1 cellular context compared by ENCODE assay signal in the genomic region with DNA sequence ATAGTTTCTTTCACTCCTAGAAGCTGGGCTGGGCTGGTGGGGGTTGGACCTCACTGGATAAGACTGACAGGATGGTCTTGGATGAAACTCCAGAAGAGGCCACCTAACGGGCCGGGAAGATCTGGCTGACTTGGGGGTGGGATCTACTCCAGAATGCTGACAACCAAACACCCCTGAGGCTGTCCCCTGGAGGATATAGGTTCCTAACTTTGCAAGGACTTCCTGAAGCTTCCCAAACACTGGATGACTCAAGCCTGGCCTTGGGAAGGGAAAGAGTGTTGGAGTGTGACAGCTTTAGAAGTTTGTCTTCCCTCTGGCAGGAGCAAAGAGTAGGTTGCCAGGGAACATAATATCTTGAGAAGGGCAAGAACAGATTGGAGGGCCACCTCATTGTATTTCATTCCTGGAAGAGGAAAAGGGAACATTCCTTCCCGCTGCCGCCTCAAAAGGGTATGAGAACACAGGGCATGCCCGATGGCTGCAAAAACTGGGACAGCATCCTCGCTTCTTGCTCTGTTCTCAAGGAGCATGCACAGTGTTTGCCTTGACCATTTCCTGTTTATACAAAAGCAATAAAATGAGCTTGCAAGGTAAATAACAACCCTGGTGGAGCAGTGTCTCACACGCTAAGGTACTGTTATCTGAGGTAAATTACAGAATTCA.
TF ChIP-seq lines count a peak whose summit lies in the region.

No MANE protein-coding gene starts in this region.

TF ChIP-seq in HepG2, 621 proteins besides CTCF, POLR2A, EP300 and RAD21 (continued from another document):
- TF ChIP-seq, protein P1, sequence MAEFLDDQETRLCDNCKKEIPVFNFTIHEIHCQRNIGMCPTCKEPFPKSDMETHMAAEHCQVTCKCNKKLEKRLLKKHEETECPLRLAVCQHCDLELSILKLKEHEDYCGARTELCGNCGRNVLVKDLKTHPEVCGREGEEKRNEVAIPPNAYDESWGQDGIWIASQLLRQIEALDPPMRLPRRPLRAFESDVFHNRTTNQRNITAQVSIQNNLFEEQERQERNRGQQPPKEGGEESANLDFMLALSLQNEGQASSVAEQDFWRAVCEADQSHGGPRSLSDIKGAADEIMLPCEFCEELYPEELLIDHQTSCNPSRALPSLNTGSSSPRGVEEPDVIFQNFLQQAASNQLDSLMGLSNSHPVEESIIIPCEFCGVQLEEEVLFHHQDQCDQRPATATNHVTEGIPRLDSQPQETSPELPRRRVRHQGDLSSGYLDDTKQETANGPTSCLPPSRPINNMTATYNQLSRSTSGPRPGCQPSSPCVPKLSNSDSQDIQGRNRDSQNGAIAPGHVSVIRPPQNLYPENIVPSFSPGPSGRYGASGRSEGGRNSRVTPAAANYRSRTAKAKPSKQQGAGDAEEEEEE (CRISPR knock-in tag; IDR thresholded peaks at IDR 0.05; ENCODE audit: borderline replicate concordance), result no peak
- TF ChIP-seq, protein P2, sequence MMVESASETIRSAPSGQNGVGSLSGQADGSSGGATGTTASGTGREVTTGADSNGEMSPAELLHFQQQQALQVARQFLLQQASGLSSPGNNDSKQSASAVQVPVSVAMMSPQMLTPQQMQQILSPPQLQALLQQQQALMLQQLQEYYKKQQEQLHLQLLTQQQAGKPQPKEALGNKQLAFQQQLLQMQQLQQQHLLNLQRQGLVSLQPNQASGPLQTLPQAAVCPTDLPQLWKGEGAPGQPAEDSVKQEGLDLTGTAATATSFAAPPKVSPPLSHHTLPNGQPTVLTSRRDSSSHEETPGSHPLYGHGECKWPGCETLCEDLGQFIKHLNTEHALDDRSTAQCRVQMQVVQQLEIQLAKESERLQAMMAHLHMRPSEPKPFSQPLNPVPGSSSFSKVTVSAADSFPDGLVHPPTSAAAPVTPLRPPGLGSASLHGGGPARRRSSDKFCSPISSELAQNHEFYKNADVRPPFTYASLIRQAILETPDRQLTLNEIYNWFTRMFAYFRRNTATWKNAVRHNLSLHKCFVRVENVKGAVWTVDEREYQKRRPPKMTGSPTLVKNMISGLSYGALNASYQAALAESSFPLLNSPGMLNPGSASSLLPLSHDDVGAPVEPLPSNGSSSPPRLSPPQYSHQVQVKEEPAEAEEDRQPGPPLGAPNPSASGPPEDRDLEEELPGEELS (CRISPR knock-in tag; IDR thresholded peaks at IDR 0.05), result 0 out of 2 replicates have a peak, but pooled peaks have one; percentile 14
- TF ChIP-seq KLF9 (CRISPR knock-in tag; IDR thresholded peaks at IDR 0.05; ENCODE audit: low read depth), result no peak
- TF ChIP-seq, protein P3, sequence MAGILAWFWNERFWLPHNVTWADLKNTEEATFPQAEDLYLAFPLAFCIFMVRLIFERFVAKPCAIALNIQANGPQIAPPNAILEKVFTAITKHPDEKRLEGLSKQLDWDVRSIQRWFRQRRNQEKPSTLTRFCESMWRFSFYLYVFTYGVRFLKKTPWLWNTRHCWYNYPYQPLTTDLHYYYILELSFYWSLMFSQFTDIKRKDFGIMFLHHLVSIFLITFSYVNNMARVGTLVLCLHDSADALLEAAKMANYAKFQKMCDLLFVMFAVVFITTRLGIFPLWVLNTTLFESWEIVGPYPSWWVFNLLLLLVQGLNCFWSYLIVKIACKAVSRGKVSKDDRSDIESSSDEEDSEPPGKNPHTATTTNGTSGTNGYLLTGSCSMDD (CRISPR knock-in tag; IDR thresholded peaks at IDR 0.05), result no peak
- peak; percentile 22; the same call in 1 of the 2 replicates for TF ChIP-seq HDAC2 (CRISPR knock-in tag; IDR thresholded peaks at IDR 0.05)
- TF ChIP-seq KDM6A (CRISPR knock-in tag; IDR thresholded peaks at IDR 0.05; ENCODE audit: low read depth), result 0 out of 2 replicates have a peak, but pooled peaks have one; percentile 14
- TF ChIP-seq HNRNPLL (IDR thresholded peaks at IDR 0.05; ENCODE audit: low read depth, low read length, poor library complexity, severe bottlenecking), result no peak
- no peak for TF ChIP-seq ZNF430 (CRISPR knock-in tag; IDR thresholded peaks at IDR 0.05)
- 0 out of 2 replicates have a peak, but pooled peaks have one; percentile 21 for TF ChIP-seq BORCS8-MEF2B (CRISPR knock-in tag; IDR thresholded peaks at IDR 0.05)
- no peak for TF ChIP-seq ZNF616 (CRISPR knock-in tag; IDR thresholded peaks at IDR 0.05; ENCODE audit: low read depth)
- no peak for TF ChIP-seq NCOA1 (CRISPR knock-in tag; IDR thresholded peaks at IDR 0.05)
- TF ChIP-seq ZNF549 (CRISPR knock-in tag; IDR thresholded peaks at IDR 0.05), result no peak
- TF ChIP-seq, protein P4, sequence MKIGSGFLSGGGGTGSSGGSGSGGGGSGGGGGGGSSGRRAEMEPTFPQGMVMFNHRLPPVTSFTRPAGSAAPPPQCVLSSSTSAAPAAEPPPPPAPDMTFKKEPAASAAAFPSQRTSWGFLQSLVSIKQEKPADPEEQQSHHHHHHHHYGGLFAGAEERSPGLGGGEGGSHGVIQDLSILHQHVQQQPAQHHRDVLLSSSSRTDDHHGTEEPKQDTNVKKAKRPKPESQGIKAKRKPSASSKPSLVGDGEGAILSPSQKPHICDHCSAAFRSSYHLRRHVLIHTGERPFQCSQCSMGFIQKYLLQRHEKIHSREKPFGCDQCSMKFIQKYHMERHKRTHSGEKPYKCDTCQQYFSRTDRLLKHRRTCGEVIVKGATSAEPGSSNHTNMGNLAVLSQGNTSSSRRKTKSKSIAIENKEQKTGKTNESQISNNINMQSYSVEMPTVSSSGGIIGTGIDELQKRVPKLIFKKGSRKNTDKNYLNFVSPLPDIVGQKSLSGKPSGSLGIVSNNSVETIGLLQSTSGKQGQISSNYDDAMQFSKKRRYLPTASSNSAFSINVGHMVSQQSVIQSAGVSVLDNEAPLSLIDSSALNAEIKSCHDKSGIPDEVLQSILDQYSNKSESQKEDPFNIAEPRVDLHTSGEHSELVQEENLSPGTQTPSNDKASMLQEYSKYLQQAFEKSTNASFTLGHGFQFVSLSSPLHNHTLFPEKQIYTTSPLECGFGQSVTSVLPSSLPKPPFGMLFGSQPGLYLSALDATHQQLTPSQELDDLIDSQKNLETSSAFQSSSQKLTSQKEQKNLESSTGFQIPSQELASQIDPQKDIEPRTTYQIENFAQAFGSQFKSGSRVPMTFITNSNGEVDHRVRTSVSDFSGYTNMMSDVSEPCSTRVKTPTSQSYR (CRISPR knock-in tag; IDR thresholded peaks at IDR 0.05; ENCODE audit: borderline replicate concordance), result no peak
- TF ChIP-seq SALL1 (CRISPR knock-in tag; IDR thresholded peaks at IDR 0.05), result 0 out of 2 replicates have a peak, but pooled peaks have one; percentile 26
- TF ChIP-seq POLR2G (IDR thresholded peaks at IDR 0.05; ENCODE audit: low read depth, low read length), result no peak
- TF ChIP-seq PAWR (CRISPR knock-in tag; IDR thresholded peaks at IDR 0.05; ENCODE audit: borderline replicate concordance), result no peak
- TF ChIP-seq, protein P5, sequence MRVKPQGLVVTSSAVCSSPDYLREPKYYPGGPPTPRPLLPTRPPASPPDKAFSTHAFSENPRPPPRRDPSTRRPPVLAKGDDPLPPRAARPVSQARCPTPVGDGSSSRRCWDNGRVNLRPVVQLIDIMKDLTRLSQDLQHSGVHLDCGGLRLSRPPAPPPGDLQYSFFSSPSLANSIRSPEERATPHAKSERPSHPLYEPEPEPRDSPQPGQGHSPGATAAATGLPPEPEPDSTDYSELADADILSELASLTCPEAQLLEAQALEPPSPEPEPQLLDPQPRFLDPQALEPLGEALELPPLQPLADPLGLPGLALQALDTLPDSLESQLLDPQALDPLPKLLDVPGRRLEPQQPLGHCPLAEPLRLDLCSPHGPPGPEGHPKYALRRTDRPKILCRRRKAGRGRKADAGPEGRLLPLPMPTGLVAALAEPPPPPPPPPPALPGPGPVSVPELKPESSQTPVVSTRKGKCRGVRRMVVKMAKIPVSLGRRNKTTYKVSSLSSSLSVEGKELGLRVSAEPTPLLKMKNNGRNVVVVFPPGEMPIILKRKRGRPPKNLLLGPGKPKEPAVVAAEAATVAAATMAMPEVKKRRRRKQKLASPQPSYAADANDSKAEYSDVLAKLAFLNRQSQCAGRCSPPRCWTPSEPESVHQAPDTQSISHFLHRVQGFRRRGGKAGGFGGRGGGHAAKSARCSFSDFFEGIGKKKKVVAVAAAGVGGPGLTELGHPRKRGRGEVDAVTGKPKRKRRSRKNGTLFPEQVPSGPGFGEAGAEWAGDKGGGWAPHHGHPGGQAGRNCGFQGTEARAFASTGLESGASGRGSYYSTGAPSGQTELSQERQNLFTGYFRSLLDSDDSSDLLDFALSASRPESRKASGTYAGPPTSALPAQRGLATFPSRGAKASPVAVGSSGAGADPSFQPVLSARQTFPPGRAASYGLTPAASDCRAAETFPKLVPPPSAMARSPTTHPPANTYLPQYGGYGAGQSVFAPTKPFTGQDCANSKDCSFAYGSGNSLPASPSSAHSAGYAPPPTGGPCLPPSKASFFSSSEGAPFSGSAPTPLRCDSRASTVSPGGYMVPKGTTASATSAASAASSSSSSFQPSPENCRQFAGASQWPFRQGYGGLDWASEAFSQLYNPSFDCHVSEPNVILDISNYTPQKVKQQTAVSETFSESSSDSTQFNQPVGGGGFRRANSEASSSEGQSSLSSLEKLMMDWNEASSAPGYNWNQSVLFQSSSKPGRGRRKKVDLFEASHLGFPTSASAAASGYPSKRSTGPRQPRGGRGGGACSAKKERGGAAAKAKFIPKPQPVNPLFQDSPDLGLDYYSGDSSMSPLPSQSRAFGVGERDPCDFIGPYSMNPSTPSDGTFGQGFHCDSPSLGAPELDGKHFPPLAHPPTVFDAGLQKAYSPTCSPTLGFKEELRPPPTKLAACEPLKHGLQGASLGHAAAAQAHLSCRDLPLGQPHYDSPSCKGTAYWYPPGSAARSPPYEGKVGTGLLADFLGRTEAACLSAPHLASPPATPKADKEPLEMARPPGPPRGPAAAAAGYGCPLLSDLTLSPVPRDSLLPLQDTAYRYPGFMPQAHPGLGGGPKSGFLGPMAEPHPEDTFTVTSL (CRISPR knock-in tag; IDR thresholded peaks at IDR 0.05; ENCODE audit: borderline replicate concordance), result no peak
- TF ChIP-seq FOSL2 (CRISPR knock-in tag; IDR thresholded peaks at IDR 0.05), result peak; percentile 82
- TF ChIP-seq ZBTB38 (CRISPR knock-in tag; IDR thresholded peaks at IDR 0.05), result peak; percentile 60
- TF ChIP-seq, protein P6, sequence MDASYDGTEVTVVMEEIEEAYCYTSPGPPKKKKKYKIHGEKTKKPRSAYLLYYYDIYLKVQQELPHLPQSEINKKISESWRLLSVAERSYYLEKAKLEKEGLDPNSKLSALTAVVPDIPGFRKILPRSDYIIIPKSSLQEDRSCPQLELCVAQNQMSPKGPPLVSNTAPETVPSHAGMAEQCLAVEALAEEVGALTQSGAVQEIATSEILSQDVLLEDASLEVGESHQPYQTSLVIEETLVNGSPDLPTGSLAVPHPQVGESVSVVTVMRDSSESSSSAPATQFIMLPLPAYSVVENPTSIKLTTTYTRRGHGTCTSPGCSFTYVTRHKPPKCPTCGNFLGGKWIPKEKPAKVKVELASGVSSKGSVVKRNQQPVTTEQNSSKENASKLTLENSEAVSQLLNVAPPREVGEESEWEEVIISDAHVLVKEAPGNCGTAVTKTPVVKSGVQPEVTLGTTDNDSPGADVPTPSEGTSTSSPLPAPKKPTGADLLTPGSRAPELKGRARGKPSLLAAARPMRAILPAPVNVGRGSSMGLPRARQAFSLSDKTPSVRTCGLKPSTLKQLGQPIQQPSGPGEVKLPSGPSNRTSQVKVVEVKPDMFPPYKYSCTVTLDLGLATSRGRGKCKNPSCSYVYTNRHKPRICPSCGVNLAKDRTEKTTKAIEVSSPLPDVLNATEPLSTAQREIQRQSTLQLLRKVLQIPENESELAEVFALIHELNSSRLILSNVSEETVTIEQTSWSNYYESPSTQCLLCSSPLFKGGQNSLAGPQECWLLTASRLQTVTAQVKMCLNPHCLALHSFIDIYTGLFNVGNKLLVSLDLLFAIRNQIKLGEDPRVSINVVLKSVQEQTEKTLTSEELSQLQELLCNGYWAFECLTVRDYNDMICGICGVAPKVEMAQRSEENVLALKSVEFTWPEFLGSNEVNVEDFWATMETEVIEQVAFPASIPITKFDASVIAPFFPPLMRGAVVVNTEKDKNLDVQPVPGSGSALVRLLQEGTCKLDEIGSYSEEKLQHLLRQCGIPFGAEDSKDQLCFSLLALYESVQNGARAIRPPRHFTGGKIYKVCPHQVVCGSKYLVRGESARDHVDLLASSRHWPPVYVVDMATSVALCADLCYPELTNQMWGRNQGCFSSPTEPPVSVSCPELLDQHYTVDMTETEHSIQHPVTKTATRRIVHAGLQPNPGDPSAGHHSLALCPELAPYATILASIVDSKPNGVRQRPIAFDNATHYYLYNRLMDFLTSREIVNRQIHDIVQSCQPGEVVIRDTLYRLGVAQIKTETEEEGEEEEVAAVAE (CRISPR knock-in tag; IDR thresholded peaks at IDR 0.05; ENCODE audit: borderline replicate concordance), result peak; percentile 33; the same call in 1 of the 2 replicates
